Comparison of ENCODE assay signal across 9 cellular contexts in the genomic region with DNA sequence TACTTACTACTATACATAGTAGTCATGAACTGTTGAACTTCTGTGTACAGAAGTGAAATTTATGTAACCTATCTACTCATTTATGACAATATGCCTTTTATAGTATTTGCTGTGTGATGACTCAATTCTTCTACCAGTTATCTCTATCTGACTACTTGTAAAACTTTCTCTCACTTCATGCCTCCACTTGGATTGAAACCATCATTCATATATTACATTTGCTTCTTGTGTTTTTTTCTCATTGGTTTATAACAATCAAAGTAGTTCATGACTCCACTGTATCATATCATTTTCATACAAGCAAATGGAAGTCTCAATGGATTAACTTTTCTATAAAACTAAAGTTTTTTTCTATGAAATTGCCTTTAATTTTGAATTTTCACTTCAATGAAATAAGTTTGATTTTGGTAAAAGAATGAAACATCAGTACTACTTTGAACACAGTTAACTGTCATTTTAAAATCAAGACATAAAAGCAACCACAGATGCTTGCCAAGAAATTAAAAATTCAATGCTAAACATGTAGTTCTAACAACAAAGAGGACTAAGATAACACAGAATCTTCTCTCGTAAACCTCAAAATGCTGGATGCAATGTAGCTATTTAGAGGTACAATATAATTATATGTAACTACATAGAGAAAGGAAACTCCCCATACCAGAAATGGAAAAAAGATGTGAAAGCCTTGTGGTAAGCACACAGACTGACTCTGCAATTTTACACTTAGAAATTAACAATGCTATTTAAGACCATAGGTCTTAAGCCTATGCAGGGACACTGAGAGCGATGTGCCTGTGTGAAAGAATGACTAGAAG. TPM values are rescaled to one million over a fixed set of nuclear protein-coding genes. Genes with fewer than 3 reads are reported as not detected.
DNase-seq lines count a peak whose midpoint lies in the region; ATAC-seq, FAIRE-seq and TF ChIP-seq lines count a peak whose summit lies in the region.
"Had no signal": no experiment of that assay in that cellular context is flagged by ENCODE, and none has a peak within 500 bp of the region (broad histone marks: within the 10 kb centered on the region; RNA-seq: fewer than 3 reads in every experiment).

No MANE protein-coding gene starts in this region.

- FAIRE-seq in GM18507 (lab: Jason Lieb, UNC) = peak; percentile 90

- peak; percentile 20 for DNase-seq in GM18507 (ENCODE audit: extremely low spot score, insufficient read length, low read depth)
- DNase-seq in epithelial cell of esophagus (ENCODE audit: low read depth) = peak; percentile 63
- DNase-seq in ureter (ENCODE audit: low spot score) = no peak
- no peak for DNase-seq in NCI-H345 treated with DMSO at 0.1 percent for 48 hours (lab: John Stamatoyannopoulos, UW; ENCODE audit: unreplicated experiment)
- no peak for DNase-seq in COLO668 (lab: John Stamatoyannopoulos, UW; ENCODE audit: unreplicated experiment)
- DNase-seq in GOT3 (lab: John Stamatoyannopoulos, UW) = no peak
- DNase-seq: Peyer's patch had no signal

- H3K4me3 ChIP-seq in epithelial cell of esophagus (ENCODE audit: low read length) = no peak overlapping the region
- H3K4me3 ChIP-seq: Peyer's patch had no signal

- ATAC-seq in GM21515 (IDR thresholded peaks at IDR 0.05; ENCODE audit: unreplicated experiment) (peak; percentile 90), HG03378 (IDR thresholded peaks at IDR 0.05; ENCODE audit: unreplicated experiment) (peak; percentile 92)

- no peak for TF ChIP-seq CTCF in epithelial cell of esophagus (IDR thresholded peaks at IDR 0.05; ENCODE audit: insufficient read depth, low read depth, low read length, missing control alignments)

RNA-seq across cellular contexts. Expression of a gene that starts 27.6 kb away (rescaled TPM):
- 19.5 TPM for total RNA-seq in ureter

RNA-seq across cellular contexts. Expression of a gene that starts 43.7 kb away (rescaled TPM):
- 50.4 TPM for total RNA-seq in ureter

Comparison
In these comparisons a context has a peak if more than half of its experiments do, and no peak if none do; other contexts are left out.
1. DNase-seq: peak in GM18507 (single experiment) and epithelial cell of esophagus (single experiment); none in ureter (single experiment), NCI-H345 treated with DMSO at 0.1 percent for 48 hours (single experiment), COLO668 (single experiment) and GOT3 (single experiment).